In genomic region chr7:150335774-150336112, GRCh38 we compare ENCODE assay signal across 22 cellular contexts. TPM values are rescaled to one million over a fixed set of nuclear protein-coding genes. Genes with fewer than 3 reads are reported as not detected.
DNase-seq lines count a peak whose midpoint lies in the region; ATAC-seq and TF ChIP-seq lines count a peak whose summit lies in the region.
"Had no signal": no experiment of that assay in that cellular context is flagged by ENCODE, and none has a peak within 500 bp of the region (broad histone marks: within the 10 kb centered on the region; RNA-seq: fewer than 3 reads in every experiment).

No MANE protein-coding gene starts in this region.

- H2BK15ac ChIP-seq in IMR-90 (ENCODE audit: low read depth, low read length) (0 out of 3 replicates have a peak overlapping the region, but pooled peaks have one; percentile 6), mesenchymal stem cell (ENCODE audit: low read depth, poor library complexity, severe bottlenecking) (peak overlapping the region; percentile 1)

- peak overlapping the region; percentile 66 for H3K27ac Mint-ChIP-seq in endodermal cell
- H3K27ac Mint-ChIP-seq in CD8-positive, alpha-beta memory T cell: peak overlapping the region in 1 of 8 donors; percentile 27
- H3K27ac Mint-ChIP-seq: activated CD4-positive, alpha-beta T cell treated with anti-CD3 and anti-CD28 coated beads, Interleukin-2, amount 10 ng/mL, durations not matched to agents 24 days and 14 days; activated naive CD8-positive, alpha-beta T cell treated with anti-CD3 and anti-CD28 coated beads, Interleukin-2, amount 50 U/mL, for 24 hours; CD8-positive, alpha-beta T cell had no signal

- peaks cover 12% of the 10 kb centered on the region for H3K36me3 Mint-ChIP-seq in endodermal cell (ENCODE audit: low read depth)
- H3K36me3 Mint-ChIP-seq in CD8-positive, alpha-beta memory T cell: peaks cover 0 to 24% (median 5%) of the 10 kb centered on the region in 3 donors

- H3K27me3 Mint-ChIP-seq in endodermal cell (ENCODE audit: insufficient read depth): peaks cover 11% of the 10 kb centered on the region
- peaks cover 7 to 9% of the 10 kb centered on the region in 2 donors for H3K27me3 Mint-ChIP-seq in CD8-positive, alpha-beta memory T cell

- no peak for TF ChIP-seq RAD21 in IMR-90 (IDR thresholded peaks at IDR 0.05; ENCODE audit: low read length)

- H2BK20ac ChIP-seq in IMR-90 (ENCODE audit: low read depth, low read length): peak overlapping the region; percentile 77

- H3K36me3 ChIP-seq in IMR-90 (ENCODE audit: control insufficient read depth, insufficient read depth, low read length) (no peaks in the 10 kb centered on the region), endodermal cell (ENCODE audit: control insufficient read depth, insufficient read depth, low read length) (peaks cover 5% of the 10 kb centered on the region), mesenchymal stem cell (ENCODE audit: control insufficient read depth in 1 of 2, insufficient read depth in 2 of 2, low read depth in 1 of 2, low read length in 2 of 2) (no peaks in the 10 kb centered on the region), tibial artery (peaks cover 0 to 20% (median 0%) of the 10 kb centered on the region in 3 donors)
- H3K36me3 ChIP-seq in CD8-positive, alpha-beta memory T cell (ENCODE audit: insufficient read depth, low read length): no peaks in the 10 kb centered on the region
- H3K36me3 ChIP-seq: cardiac muscle cell had no signal

- H2AFZ ChIP-seq in IMR-90 (replicated peaks; ENCODE audit: low read length, poor library complexity) (peak overlapping the region; percentile 47), mesenchymal stem cell (ENCODE audit: low read depth, low read length) (no peak overlapping the region)

- H3K27ac ChIP-seq in IMR-90 (ENCODE audit: insufficient read depth, low read length) (peak overlapping the region; percentile 87; the same call in 1 of the 2 replicates), endodermal cell (ENCODE audit: low read depth, low read length) (no peak overlapping the region), mesenchymal stem cell (ENCODE audit: low read length, poor library complexity, severe bottlenecking) (no peak overlapping the region), tibial artery (peak overlapping the region; percentile 30 to 50)
- H3K27ac ChIP-seq in CD8-positive, alpha-beta memory T cell (ENCODE audit: low read depth, low read length): no peak overlapping the region
- H3K27ac ChIP-seq: cardiac muscle cell had no signal

- TF ChIP-seq CTCF in IMR-90 (conservative IDR thresholded peaks at IDR 0.05; ENCODE audit: low read depth, low read length) (no peak), endodermal cell (conservative IDR thresholded peaks at IDR 0.05) (no peak), tibial artery (IDR thresholded peaks at IDR 0.05) (no peak)

- H2AK5ac ChIP-seq in IMR-90 (ENCODE audit: low read depth, low read length) (peak overlapping the region; percentile 66; the same call in 1 of the 2 replicates), mesenchymal stem cell (ENCODE audit: low read length, severe bottlenecking) (no peak overlapping the region)

- H3K9me3 ChIP-seq in IMR-90 (ENCODE audit: control insufficient read depth, insufficient read depth, low read length): no peaks in the 10 kb centered on the region
- no peaks in the 10 kb centered on the region for H3K9me3 ChIP-seq in endodermal cell (ENCODE audit: control insufficient read depth, low read length)
- H3K9me3 ChIP-seq in mesenchymal stem cell (ENCODE audit: control insufficient read depth, low read length): no peaks in the 10 kb centered on the region
- H3K9me3 ChIP-seq in tibial artery: no peaks in the 10 kb centered on the region
- H3K9me3 ChIP-seq in CD8-positive, alpha-beta memory T cell (ENCODE audit: low read length): no peaks in the 10 kb centered on the region

- no peak overlapping the region for H2AK9ac ChIP-seq in IMR-90 (replicated peaks; ENCODE audit: low read depth, low read length, poor library complexity)

- CTCF ChIA-PET in IMR-90 (lab: Yijun Ruan, JAX): no interaction called here
- CTCF ChIA-PET in CD8-positive, alpha-beta memory T cell (lab: Charles Lee): interaction anchor here (1.0 kb wide), 1 partner anchor 593 kb away, joined by 3 read pairs; no protein-coding TSS in a partner anchor

- no peak overlapping the region for H3K4me3 ChIP-seq in IMR-90 (ENCODE audit: insufficient read depth, low read depth, low read length)
- H3K4me3 ChIP-seq in endodermal cell (ENCODE audit: low read length): no peak overlapping the region
- H3K4me3 ChIP-seq in mesenchymal stem cell (ENCODE audit: insufficient read depth in 1 of 2, low read depth in 1 of 2, low read length in 2 of 2): no peak overlapping the region
- no peak overlapping the region for H3K4me3 ChIP-seq in tibial artery
- no peak overlapping the region for H3K4me3 ChIP-seq in CD8-positive, alpha-beta memory T cell (ENCODE audit: low read length)
- H3K4me3 ChIP-seq: cardiac muscle cell, dorsolateral prefrontal cortex, lung, skin epidermis had no signal

- H3K4me3 Mint-ChIP-seq in endodermal cell: no peak overlapping the region
- H3K4me3 Mint-ChIP-seq in CD8-positive, alpha-beta memory T cell: no peak overlapping the region
- H3K4me3 Mint-ChIP-seq: activated CD4-positive, alpha-beta T cell treated with anti-CD3 and anti-CD28 coated beads, Interleukin-2, amount 10 ng/mL, durations not matched to agents 24 days and 14 days; activated naive CD8-positive, alpha-beta T cell treated with anti-CD3 and anti-CD28 coated beads, Interleukin-2, amount 50 U/mL, for 24 hours; CD8-positive, alpha-beta T cell had no signal

- no TSS peak for BruUV-seq in IMR-90 (replicated peaks; lab: Mats Ljungman, UMichigan)

- peak overlapping the region; percentile 52; the same call in 1 of the 2 replicates for H3K23ac ChIP-seq in IMR-90 (ENCODE audit: low read depth, low read length)
- no peak overlapping the region for H3K23ac ChIP-seq in mesenchymal stem cell (ENCODE audit: low read length in 2 of 2)

- H3K56ac ChIP-seq in IMR-90 (ENCODE audit: extremely low read depth, insufficient read depth, low read length): no peak overlapping the region

- H3K4ac ChIP-seq in IMR-90 (ENCODE audit: low read depth, low read length) (peak overlapping the region; percentile 65), mesenchymal stem cell (ENCODE audit: low read depth in 1 of 2, low read length in 2 of 2) (peak overlapping the region in 1 of 2 experiments; percentile 44)

- intact Hi-C loops in IMR-90 (cut with micrococcal nuclease): loop anchor here (1.0 kb wide), 1 partner anchor 34 kb away; no protein-coding TSS in a partner anchor
- intact Hi-C loops in tibial artery (cut with DNase I; ENCODE audit: low total_unique reads): loop anchor here (5.0 kb wide), 1 partner anchor 47 kb away; no protein-coding TSS in a partner anchor

- no peak for TF ChIP-seq POLR2A in IMR-90 (IDR thresholded peaks at IDR 0.05; ENCODE audit: low read depth, low read length)

- H3K18ac ChIP-seq in IMR-90 (ENCODE audit: low read depth, low read length) (peak overlapping the region; percentile 68), mesenchymal stem cell (ENCODE audit: low read depth in 1 of 2, low read length in 2 of 2) (peak overlapping the region in 1 of 2 experiments; percentile 46)

- peak overlapping the region; percentile 65 for H4K5ac ChIP-seq in IMR-90 (ENCODE audit: low read depth, low read length)

- POLR2A ChIA-PET in IMR-90 (lab: Charles Lee; ENCODE audit: unreplicated experiment): interaction anchor here (0.6 to 0.7 kb wide), 2 partner anchors 33 to 37 kb away, joined by 5 to 6 read pairs; partner anchors contain the start of gene REPIN1
- POLR2A ChIA-PET in CD8-positive, alpha-beta memory T cell (lab: Charles Lee): no interaction called here

- in situ Hi-C loops in IMR-90 (cut with MboI; ENCODE audit: low sequenced_read_pairs): no loop called here

- peak overlapping the region in 1 of 2 experiments; percentile 67 for H2BK12ac ChIP-seq in mesenchymal stem cell (ENCODE audit: low read length in 2 of 2)

- DNase-seq in IMR-90: no peak
- no peak for DNase-seq in endodermal cell
- no peak for DNase-seq in mesenchymal stem cell
- peak in 1 of 2 donors; percentile 61 for DNase-seq in tibial artery
- DNase-seq in CD8-positive, alpha-beta memory T cell: no peak
- DNase-seq in DMS79 treated with DMSO at 0.1 percent for 48 hours (lab: John Stamatoyannopoulos, UW): no peak
- DNase-seq: activated CD4-positive, alpha-beta T cell treated with anti-CD3 and anti-CD28 coated beads, Interleukin-2, amount 10 ng/mL, durations not matched to agents 24 days and 14 days; activated naive CD8-positive, alpha-beta T cell treated with anti-CD3 and anti-CD28 coated beads, Interleukin-2, amount 50 U/mL, for 24 hours; CD8-positive, alpha-beta T cell; DMS53; dorsolateral prefrontal cortex; erythroblast; glutamatergic neuron; NCI-H1105 treated with DMSO at 0.1 percent for 48 hours; NCI-H510A treated with DMSO at 0.1 percent for 48 hours; stimulated activated CD4-positive, alpha-beta T cell treated with anti-CD3 and anti-CD28 coated beads, Interleukin-2, amount 100 ng/mL, for 48 hours had no signal

- H2BK5ac ChIP-seq in IMR-90 (ENCODE audit: low read depth, low read length, poor library complexity, severe bottlenecking) (peak overlapping the region; percentile 58), mesenchymal stem cell (ENCODE audit: low read depth, low read length, poor library complexity, severe bottlenecking) (no peak overlapping the region)

- H3K27me3 ChIP-seq in IMR-90 (ENCODE audit: control insufficient read depth, insufficient read depth, low read length) (peaks cover 1% of the 10 kb centered on the region), endodermal cell (ENCODE audit: control insufficient read depth, insufficient read depth, low read length, poor library complexity, severe bottlenecking) (peaks cover under 1% of the 10 kb centered on the region), mesenchymal stem cell (ENCODE audit: control insufficient read depth in 1 of 2, insufficient read depth in 1 of 2, low read length in 2 of 2) (peaks cover 34 to 44% of the 10 kb centered on the region in 2 experiments), tibial artery (no peaks in the 10 kb centered on the region)
- peaks cover 3% of the 10 kb centered on the region for H3K27me3 ChIP-seq in CD8-positive, alpha-beta memory T cell (ENCODE audit: insufficient read depth, low read length, poor library complexity, severe bottlenecking)

- H4K20me1 ChIP-seq in IMR-90 (ENCODE audit: insufficient read depth, low read length): 0 out of 2 replicates have a peak, but pooled peaks cover 3% of the 10 kb centered on the region

- dilution Hi-C loops in IMR-90 (cut with HindIII; ENCODE audit: low sequenced_read_pairs, unreplicated experiment): no loop called here

- H3K9me3 Mint-ChIP-seq in endodermal cell: no peaks in the 10 kb centered on the region
- H3K9me3 Mint-ChIP-seq in CD8-positive, alpha-beta memory T cell: no peaks in the 10 kb centered on the region
- H3K9me3 Mint-ChIP-seq: activated CD4-positive, alpha-beta T cell treated with anti-CD3 and anti-CD28 coated beads, Interleukin-2, amount 10 ng/mL, durations not matched to agents 24 days and 14 days; activated naive CD8-positive, alpha-beta T cell treated with anti-CD3 and anti-CD28 coated beads, Interleukin-2, amount 50 U/mL, for 24 hours; CD8-positive, alpha-beta T cell had no signal

- H3K79me1 ChIP-seq in IMR-90 (ENCODE audit: low read depth in 1 of 2, low read length in 2 of 2) (no peaks in the 10 kb centered on the region), mesenchymal stem cell (replicated peaks; ENCODE audit: low read length, poor library complexity, severe bottlenecking) (no peaks in the 10 kb centered on the region)

- peak overlapping the region; percentile 75 for H3K14ac ChIP-seq in IMR-90 (replicated peaks; ENCODE audit: low read depth, low read length)
- peak overlapping the region in 1 of 2 experiments; percentile 2 for H3K14ac ChIP-seq in mesenchymal stem cell (ENCODE audit: low read length in 2 of 2)

- peaks cover 11% of the 10 kb centered on the region; the same call in 1 of the 2 replicates for H3K9me1 ChIP-seq in IMR-90 (ENCODE audit: insufficient read depth, low read length)

- 67% methylated on average over 1 of the region's 6 CpGs; no CpG with 5 or more reads in 1 of the 2 experiments for WGBS in IMR-90 (ENCODE audit: extremely low coverage in 2 of 2, insufficient read length in 1 of 2), 2 experiments
- 93 to 100% methylated on average over 4 to 6 of the region's 6 CpGs for WGBS in endodermal cell (ENCODE audit: insufficient coverage in 1 of 2, insufficient read length in 1 of 2), 2 experiments
- 80% methylated on average over 5 of the region's 6 CpGs for WGBS in mesenchymal stem cell

- peak overlapping the region; percentile 64 for H4K91ac ChIP-seq in IMR-90 (ENCODE audit: insufficient read depth, low read depth, low read length)
- no peak overlapping the region for H4K91ac ChIP-seq in mesenchymal stem cell (ENCODE audit: low read length)

- H3K4me1 ChIP-seq in IMR-90 (ENCODE audit: control insufficient read depth, insufficient read depth, low read length) (peaks cover 28% of the 10 kb centered on the region), endodermal cell (ENCODE audit: control insufficient read depth, insufficient read depth, low read length) (no peaks in the 10 kb centered on the region), mesenchymal stem cell (ENCODE audit: control insufficient read depth, insufficient read depth, low read depth, low read length) (peaks cover 17% of the 10 kb centered on the region), tibial artery (peaks cover 0 to 37% (median 25%) of the 10 kb centered on the region in 4 donors)
- peaks cover 4% of the 10 kb centered on the region for H3K4me1 ChIP-seq in CD8-positive, alpha-beta memory T cell (ENCODE audit: insufficient read depth, low read length)

- ATAC-seq in IMR-90 (ENCODE audit: low read depth): no peak
- no peak for ATAC-seq in GM19023 (IDR thresholded peaks at IDR 0.05; ENCODE audit: unreplicated experiment)
- ATAC-seq in HG02763 (IDR thresholded peaks at IDR 0.05; ENCODE audit: unreplicated experiment): no peak
- ATAC-seq: activated naive CD8-positive, alpha-beta T cell treated with anti-CD3 and anti-CD28 coated beads, Interleukin-2, amount 50 U/mL, for 24 hours; CD8-positive, alpha-beta T cell; Right ventricle myocardium inferior had no signal

- H3K9ac ChIP-seq in IMR-90 (ENCODE audit: low read depth, low read length): peak overlapping the region; percentile 27; the same call in 1 of the 2 replicates
- no peak overlapping the region for H3K9ac ChIP-seq in endodermal cell (ENCODE audit: extremely low read depth, low read length, poor library complexity, severe bottlenecking)
- H3K9ac ChIP-seq in mesenchymal stem cell (ENCODE audit: low read length): no peak overlapping the region

- H3K4me1 Mint-ChIP-seq in endodermal cell: peaks cover 26% of the 10 kb centered on the region
- peaks cover 0 to 11% (median 1%) of the 10 kb centered on the region in 3 donors for H3K4me1 Mint-ChIP-seq in CD8-positive, alpha-beta memory T cell
- H3K4me1 Mint-ChIP-seq: activated CD4-positive, alpha-beta T cell treated with anti-CD3 and anti-CD28 coated beads, Interleukin-2, amount 10 ng/mL, durations not matched to agents 24 days and 14 days had no signal

- H2BK120ac ChIP-seq in IMR-90 (ENCODE audit: low read depth, low read length) (peak overlapping the region; percentile 80), mesenchymal stem cell (ENCODE audit: low read depth, low read length) (no peak overlapping the region)

- H3K4me2 ChIP-seq in IMR-90 (ENCODE audit: low read depth, low read length) (peak overlapping the region; percentile 62; the same call in 1 of the 2 replicates), mesenchymal stem cell (ENCODE audit: low read length, poor library complexity, severe bottlenecking) (no peak overlapping the region)

- H4K8ac ChIP-seq in IMR-90 (ENCODE audit: low read depth in 2 of 2, low read length in 2 of 2) (peak overlapping the region in 1 of 2 experiments; percentile 64; a peak in 2 of 4 replicates), mesenchymal stem cell (ENCODE audit: low read length) (no peak overlapping the region)

RNA-seq across cellular contexts. Expression of gene RARRES2, which starts 5.7 kb away (rescaled TPM):
- total RNA-seq in IMR-90 (2012; rRNA removed): not detected in 2 replicates
- 1.4 and 1.6 TPM in 2 replicates for polyA plus RNA-seq in IMR-90 (2012; rRNA removed)
- 1.7 and 2.1 TPM in 2 replicates for polyA plus RNA-seq in IMR-90 (2012; cell fraction: cytosol; rRNA removed)
- polyA plus RNA-seq in IMR-90 (2012; cell fraction: nucleus; rRNA removed; ENCODE audit: low replicate concordance): 1.0 and 2.4 TPM in 2 replicates
- total RNA-seq in endodermal cell: 10 to 100 TPM; 32.2 to 48.2 TPM
- 31.3 TPM for polyA plus RNA-seq in endodermal cell (2013, experiment 1 of 2)
- 24.1 TPM for polyA plus RNA-seq in endodermal cell (2013, experiment 2 of 2)
- 155 TPM for polyA plus RNA-seq in mesenchymal stem cell (2013, experiment 1 of 2)
- polyA plus RNA-seq in mesenchymal stem cell (2013, experiment 2 of 2): 162 TPM
- not detected for total RNA-seq in CD8-positive, alpha-beta memory T cell
- polyA plus RNA-seq in CD8-positive, alpha-beta memory T cell: not detected
- total RNA-seq: activated CD4-positive, alpha-beta T cell treated with anti-CD3 and anti-CD28 coated beads, Interleukin-2, amount 10 ng/mL, durations not matched to agents 24 days and 14 days; CD8-positive, alpha-beta T cell had no signal

RNA-seq across cellular contexts. Expression of gene ACTR3C, which starts 12.4 kb away (rescaled TPM):
- not detected in 2 replicates for total RNA-seq in IMR-90 (2012; rRNA removed)
- polyA plus RNA-seq in IMR-90 (2012; rRNA removed): not detected in 2 replicates
- not detected in 2 replicates for polyA plus RNA-seq in IMR-90 (2012; cell fraction: cytosol; rRNA removed)
- 0.02 TPM in 1 of 2 replicates, not detected in the other for polyA plus RNA-seq in IMR-90 (2012; cell fraction: nucleus; rRNA removed; ENCODE audit: low replicate concordance)
- under 1 TPM in 1 of 2 donors, not detected in 1; 0.92 TPM for total RNA-seq in endodermal cell
- 0.46 TPM for polyA plus RNA-seq in endodermal cell (2013, experiment 1 of 2)
- 0.25 TPM for polyA plus RNA-seq in endodermal cell (2013, experiment 2 of 2)
- not detected for polyA plus RNA-seq in mesenchymal stem cell (2013, experiment 1 of 2)
- polyA plus RNA-seq in mesenchymal stem cell (2013, experiment 2 of 2): not detected
- total RNA-seq in CD8-positive, alpha-beta memory T cell: 1 to 10 TPM; 4.5 to 6.6 TPM
- polyA plus RNA-seq in CD8-positive, alpha-beta memory T cell: 4.7 TPM

RNA-seq across cellular contexts. Expression of gene LRRC61, which starts 12.6 kb away (rescaled TPM):
- total RNA-seq in IMR-90 (2012; rRNA removed): not detected in 2 replicates
- 0.06 and 0.07 TPM in 2 replicates for polyA plus RNA-seq in IMR-90 (2012; rRNA removed)
- polyA plus RNA-seq in IMR-90 (2012; cell fraction: cytosol; rRNA removed): 0.07 TPM in 1 of 2 replicates, not detected in the other
- polyA plus RNA-seq in IMR-90 (2012; cell fraction: nucleus; rRNA removed; ENCODE audit: low replicate concordance): not detected in 2 replicates
- total RNA-seq in endodermal cell: 10 to 100 TPM in 1 of 2 donors, under 1 TPM in 1; 0.77 to 27.0 TPM
- 24.5 TPM for polyA plus RNA-seq in endodermal cell (2013, experiment 1 of 2)
- 22.8 TPM for polyA plus RNA-seq in endodermal cell (2013, experiment 2 of 2)
- polyA plus RNA-seq in mesenchymal stem cell (2013, experiment 1 of 2): not detected
- not detected for polyA plus RNA-seq in mesenchymal stem cell (2013, experiment 2 of 2)
- 10 to 100 TPM; 27.9 to 32.0 TPM for total RNA-seq in CD8-positive, alpha-beta memory T cell
- polyA plus RNA-seq in CD8-positive, alpha-beta memory T cell: 25.8 TPM

RNA-seq across cellular contexts. Expression of gene REPIN1, which starts 32.9 kb away (rescaled TPM):
- total RNA-seq in IMR-90 (2012; rRNA removed): 19.4 and 20.6 TPM in 2 replicates
- 50.6 and 59.7 TPM in 2 replicates for polyA plus RNA-seq in IMR-90 (2012; rRNA removed)
- 56.1 and 62.3 TPM in 2 replicates for polyA plus RNA-seq in IMR-90 (2012; cell fraction: cytosol; rRNA removed)
- polyA plus RNA-seq in IMR-90 (2012; cell fraction: nucleus; rRNA removed; ENCODE audit: low replicate concordance): 76.7 and 123 TPM in 2 replicates
- total RNA-seq in endodermal cell: 10 to 100 TPM; 85.4 to 94.4 TPM
- polyA plus RNA-seq in endodermal cell (2013, experiment 1 of 2): 136 TPM
- 119 TPM for polyA plus RNA-seq in endodermal cell (2013, experiment 2 of 2)
- 68.4 TPM for polyA plus RNA-seq in mesenchymal stem cell (2013, experiment 1 of 2)
- polyA plus RNA-seq in mesenchymal stem cell (2013, experiment 2 of 2): 69.3 TPM
- total RNA-seq in CD8-positive, alpha-beta memory T cell: 10 to 100 TPM; 57.0 to 58.2 TPM
- polyA plus RNA-seq in CD8-positive, alpha-beta memory T cell: 60.8 TPM

RNA-seq across cellular contexts. Expression of gene ZNF775, which starts 43.4 kb away (rescaled TPM):
- 1.4 TPM in 2 replicates for total RNA-seq in IMR-90 (2012; rRNA removed)
- 2.6 and 4.0 TPM in 2 replicates for polyA plus RNA-seq in IMR-90 (2012; rRNA removed)
- 2.1 and 5.8 TPM in 2 replicates for polyA plus RNA-seq in IMR-90 (2012; cell fraction: cytosol; rRNA removed)
- 2.2 and 7.1 TPM in 2 replicates for polyA plus RNA-seq in IMR-90 (2012; cell fraction: nucleus; rRNA removed; ENCODE audit: low replicate concordance)
- total RNA-seq in endodermal cell: 10 to 100 TPM in 1 of 2 donors, 1 to 10 TPM in 1; 10.0 to 11.3 TPM
- polyA plus RNA-seq in endodermal cell (2013, experiment 1 of 2): 18.8 TPM
- polyA plus RNA-seq in endodermal cell (2013, experiment 2 of 2): 17.2 TPM
- polyA plus RNA-seq in mesenchymal stem cell (2013, experiment 1 of 2): 5.1 TPM
- polyA plus RNA-seq in mesenchymal stem cell (2013, experiment 2 of 2): 4.8 TPM
- total RNA-seq in CD8-positive, alpha-beta memory T cell: 1 to 10 TPM; 6.0 TPM
- polyA plus RNA-seq in CD8-positive, alpha-beta memory T cell: 8.7 TPM

Comparison
In these comparisons a context has a peak if more than half of its experiments do, and no peak if none do; other contexts are left out.
1. H3K27ac ChIP-seq: peak in IMR-90 (single experiment) and tibial artery (2 of 2); none in endodermal cell (single experiment), mesenchymal stem cell (single experiment) and CD8-positive, alpha-beta memory T cell (single experiment).
2. RNA of gene RARRES2, which starts 5.7 kb away (total RNA-seq): 32.2 to 48.2 TPM in endodermal cell; not detected in IMR-90 and not detected in CD8-positive, alpha-beta memory T cell; every median in the first group is over 10 times any median in the second.